Comparison of ENCODE assay signal across 14 cellular contexts in the genomic region with DNA sequence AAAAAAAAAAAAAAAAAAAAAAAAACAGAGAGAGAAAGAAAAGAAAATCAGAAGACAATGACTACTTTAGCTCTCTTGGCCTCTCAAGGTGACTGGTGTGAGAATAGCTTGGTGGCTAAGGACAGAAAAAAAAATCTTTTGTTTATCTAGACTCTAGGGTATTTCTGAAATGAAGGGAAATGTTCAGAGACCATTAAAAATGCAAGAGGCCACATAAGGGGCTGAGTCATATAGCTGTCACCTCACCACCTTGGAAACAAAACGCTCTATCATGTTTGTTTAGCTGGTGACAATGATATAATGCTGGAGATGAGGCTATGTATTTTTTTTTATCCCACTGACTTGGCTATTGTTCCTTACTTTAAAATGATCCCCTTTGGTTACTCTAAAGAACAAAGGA.
A peak's percentile ranks its signal among the peaks of the same experiment; 100 is the strongest.
DNase-seq lines count a peak whose midpoint lies in the region; ATAC-seq and TF ChIP-seq lines count a peak whose summit lies in the region.
"Had no signal": no experiment of that assay in that cellular context is flagged by ENCODE, and none has a peak within 500 bp of the region (broad histone marks: within the 10 kb centered on the region; RNA-seq: fewer than 3 reads in every experiment).

No MANE protein-coding gene starts in this region.

- peak; percentile 32 for DNase-seq in LNCaP clone FGC (ENCODE audit: low read depth)
- DNase-seq in RWPE2 (ENCODE audit: low spot score) = no peak
- DNase-seq in myocyte (ENCODE audit: low read depth) = peak; percentile 73
- no peak for DNase-seq in UCSD-AML1 (lab: John Stamatoyannopoulos, UW; ENCODE audit: unreplicated experiment)
- DNase-seq: activated T-cell treated with anti-CD3 and anti-CD28 coated beads, Interleukin-2, amount 50 U/mL, for 24 hours; amniotic stem cell; Calu3; effector CD4-positive, alpha-beta T cell; SK-N-SH; tibial artery had no signal

- TF ChIP-seq CTCF in LNCaP clone FGC (IDR thresholded peaks at IDR 0.05; ENCODE audit: control insufficient read depth, extremely low read depth, insufficient read depth) (no peak), RWPE2 (IDR thresholded peaks at IDR 0.05; ENCODE audit: poor library complexity, severe bottlenecking) (no peak)

- H3K4me3 ChIP-seq in LNCaP clone FGC (ENCODE audit: low read depth, low read length) = no peak overlapping the region
- no peak overlapping the region for H3K4me3 ChIP-seq in RWPE2 (ENCODE audit: severe bottlenecking)
- H3K4me3 ChIP-seq: skin epidermis, tibial artery had no signal

- H3K4me1 ChIP-seq in RWPE2 (ENCODE audit: insufficient read depth, poor library complexity, severe bottlenecking) = peaks cover 20% of the 10 kb centered on the region
- H3K4me1 ChIP-seq: tibial artery had no signal

- no peaks in the 10 kb centered on the region for H3K36me3 ChIP-seq in RWPE2 (ENCODE audit: low read depth)
- H3K36me3 ChIP-seq: tibial artery had no signal

- ATAC-seq in GM19025 (IDR thresholded peaks at IDR 0.05; ENCODE audit: low read depth, unreplicated experiment) = peak; percentile 50
- no peak for ATAC-seq in RWPE2 (ENCODE audit: low read depth)
- no peak for ATAC-seq in esophagus mucosa
- ATAC-seq in HG03135 (IDR thresholded peaks at IDR 0.05; ENCODE audit: unreplicated experiment) = no peak

- H3K9me3 ChIP-seq in RWPE2 (ENCODE audit: severe bottlenecking) = no peaks in the 10 kb centered on the region
- H3K9me3 ChIP-seq: SK-N-SH, tibial artery had no signal

- peak overlapping the region; percentile 49 for H3K27ac ChIP-seq in RWPE2 (ENCODE audit: poor library complexity, severe bottlenecking)
- H3K27ac ChIP-seq: skin epidermis, tibial artery had no signal

- no peaks in the 10 kb centered on the region for H3K27me3 ChIP-seq in RWPE2 (ENCODE audit: insufficient read depth, poor library complexity, severe bottlenecking)
- H3K27me3 ChIP-seq: tibial artery had no signal

Comparison
In these comparisons a context has a peak if more than half of its experiments do, and no peak if none do; other contexts are left out.
1. DNase-seq: peak in LNCaP clone FGC (single experiment) and myocyte (single experiment); none in RWPE2 (single experiment) and UCSD-AML1 (single experiment).